In genomic region chr19:30341646-30342201, GRCh38 we compare ENCODE assay signal across 20 cellular contexts. TPM values are rescaled to one million over a fixed set of nuclear protein-coding genes. Genes with fewer than 3 reads are reported as not detected.
DNase-seq lines count a peak whose midpoint lies in the region; FAIRE-seq and TF ChIP-seq lines count a peak whose summit lies in the region.
"Had no signal": no experiment of that assay in that cellular context is flagged by ENCODE, and none has a peak within 500 bp of the region (broad histone marks: within the 10 kb centered on the region; RNA-seq: fewer than 3 reads in every experiment).

No MANE protein-coding gene starts in this region.

- no peaks in the 10 kb centered on the region for H4K20me1 ChIP-seq in BLaER1 treated with 17β-estradiol and CSF1 and Interleukin-3, amounts not matched to agents 10 nM and 100 nM
- H4K20me1 ChIP-seq in Karpas-422 (ENCODE audit: insufficient read depth, low read depth, low read length): no peaks in the 10 kb centered on the region
- no peaks in the 10 kb centered on the region for H4K20me1 ChIP-seq in smooth muscle cell (ENCODE audit: low read depth)

- peak overlapping the region; percentile 78 for H2AFZ ChIP-seq in Karpas-422 (ENCODE audit: low read length)
- no peak overlapping the region for H2AFZ ChIP-seq in smooth muscle cell (ENCODE audit: low read depth)

- H3K4me2 ChIP-seq in BLaER1 treated with 17β-estradiol and CSF1 and Interleukin-3, amounts not matched to agents 10 nM and 100 nM: peak overlapping the region in 8 of 11 experiments; percentile 31 to 69 (median 46); a peak in 13 of 22 replicates
- peak overlapping the region; percentile 57 for H3K4me2 ChIP-seq in Karpas-422 (ENCODE audit: low read depth, low read length, poor library complexity, severe bottlenecking)
- peak overlapping the region; percentile 59 for H3K4me2 ChIP-seq in smooth muscle cell

- H3K27me3 ChIP-seq in BLaER1 treated with 17β-estradiol and CSF1 and Interleukin-3, amounts not matched to agents 10 nM and 100 nM: no peaks in the 10 kb centered on the region
- H3K27me3 ChIP-seq in Karpas-422 (ENCODE audit: low read length) (no peaks in the 10 kb centered on the region), smooth muscle cell (ENCODE audit: low read depth) (no peaks in the 10 kb centered on the region)

- H3K9me3 ChIP-seq in BLaER1 treated with 17β-estradiol and CSF1 and Interleukin-3, amounts not matched to agents 10 nM and 100 nM (replicated peaks in 1 of 11): no peaks in the 10 kb centered on the region
- H3K9me3 ChIP-seq in Karpas-422 (ENCODE audit: low read length): no peaks in the 10 kb centered on the region
- no peaks in the 10 kb centered on the region for H3K9me3 ChIP-seq in smooth muscle cell (replicated peaks; ENCODE audit: low read depth)

- DNase-seq in Karpas-422 (no peak), smooth muscle cell (lab: John Stamatoyannopoulos, UW; ENCODE audit: unreplicated experiment) (no peak), NCI-H1105 treated with DMSO at 0.1 percent for 48 hours (lab: John Stamatoyannopoulos, UW) (no peak), KG1 (lab: John Stamatoyannopoulos, UW) (no peak)
- no peak for DNase-seq in stimulated activated CD4-positive, alpha-beta T cell treated with anti-CD3 and anti-CD28 coated beads, Interleukin-1b, Interleukin-23, amount 100 ng/mL, for 48 hours
- DNase-seq: CD8-positive, alpha-beta memory T cell; DMS53; EL; GF-D8; NCI-H1092; NCI-H1436 treated with DMSO at 0.1 percent for 48 hours; NCI-H1930; NCI-H226; NCI-H510A treated with DMSO at 0.1 percent for 48 hours; Right ventricle myocardium superior; T-cell had no signal

- H3K27ac ChIP-seq in BLaER1 treated with 17β-estradiol and CSF1 and Interleukin-3, amounts not matched to agents 10 nM and 100 nM: no peak overlapping the region
- H3K27ac ChIP-seq in Karpas-422 (ENCODE audit: low read length) (peak overlapping the region; percentile 83), smooth muscle cell (ENCODE audit: low read depth) (peak overlapping the region; percentile 28)
- H3K27ac ChIP-seq: C4-2B had no signal

- peaks cover 0 to 17% (median 14%) of the 10 kb centered on the region in 10 experiments; a peak in 13 of 20 replicates for H3K4me1 ChIP-seq in BLaER1 treated with 17β-estradiol and CSF1 and Interleukin-3, amounts not matched to agents 10 nM and 100 nM
- H3K4me1 ChIP-seq in Karpas-422 (ENCODE audit: low read length) (peaks cover 64% of the 10 kb centered on the region), smooth muscle cell (ENCODE audit: low read depth) (peaks cover 6% of the 10 kb centered on the region)

- H3K4me3 ChIP-seq in BLaER1 treated with 17β-estradiol and CSF1 and Interleukin-3, amounts not matched to agents 10 nM and 100 nM: no peak overlapping the region
- H3K4me3 ChIP-seq in Karpas-422 (ENCODE audit: low read length) (peak overlapping the region; percentile 21), smooth muscle cell (no peak overlapping the region)

- H3K79me2 ChIP-seq in Karpas-422 (ENCODE audit: low read length) (no peaks in the 10 kb centered on the region), smooth muscle cell (ENCODE audit: low read depth) (no peaks in the 10 kb centered on the region)

- H3K9ac ChIP-seq in BLaER1 treated with 17β-estradiol and CSF1 and Interleukin-3, amounts not matched to agents 10 nM and 100 nM: no peak overlapping the region
- H3K9ac ChIP-seq in Karpas-422 (ENCODE audit: low read length) (peak overlapping the region; percentile 59), smooth muscle cell (ENCODE audit: low read depth) (no peak overlapping the region)

- H3K9me2 ChIP-seq in Karpas-422 (replicated peaks; ENCODE audit: insufficient read depth, low read length): no peaks in the 10 kb centered on the region

- H3K36me3 ChIP-seq in BLaER1 treated with 17β-estradiol and CSF1 and Interleukin-3, amounts not matched to agents 10 nM and 100 nM: no peaks in the 10 kb centered on the region
- H3K36me3 ChIP-seq in Karpas-422 (ENCODE audit: insufficient read depth, low read length): no peaks in the 10 kb centered on the region
- H3K36me3 ChIP-seq in smooth muscle cell (ENCODE audit: low read depth): no peaks in the 10 kb centered on the region

- FAIRE-seq in endometrium (lab: Jason Lieb, UNC): peak; percentile 93
- FAIRE-seq: H54 had no signal

- no peak for TF ChIP-seq CTCF in smooth muscle cell (IDR thresholded peaks at IDR 0.05; ENCODE audit: borderline replicate concordance, insufficient read depth, poor library complexity, severe bottlenecking)

- H3F3A ChIP-seq in smooth muscle cell (ENCODE audit: low read depth): no peaks in the 10 kb centered on the region

RNA-seq across cellular contexts. Expression of gene ZNF536, which starts 30.5 kb away (rescaled TPM):
- total RNA-seq in Karpas-422 (2014; rRNA removed; shearing (Covaris generic); ENCODE audit: low replicate concordance): 7.0 and 11.6 TPM in 2 replicates
- total RNA-seq in smooth muscle cell: not detected in 2 replicates
- not detected in 2 replicates for polyA plus RNA-seq in smooth muscle cell
- total RNA-seq: CD8-positive, alpha-beta memory T cell had no signal
- polyA plus RNA-seq: CD8-positive, alpha-beta memory T cell had no signal

Comparison
In these comparisons a context has a peak if more than half of its experiments do, and no peak if none do; other contexts are left out.
1. H3K27ac ChIP-seq: peak in Karpas-422 (single experiment) and smooth muscle cell (single experiment); none in BLaER1 treated with 17β-estradiol and CSF1 and Interleukin-3, amounts not matched to agents 10 nM and 100 nM (0 of 11).
2. Peak in every context shown above with its lines, with median percentiles within 50 percentile points of each other: H3K4me2 ChIP-seq.